ENCODE assay signal across 15 cellular contexts in the genomic region with DNA sequence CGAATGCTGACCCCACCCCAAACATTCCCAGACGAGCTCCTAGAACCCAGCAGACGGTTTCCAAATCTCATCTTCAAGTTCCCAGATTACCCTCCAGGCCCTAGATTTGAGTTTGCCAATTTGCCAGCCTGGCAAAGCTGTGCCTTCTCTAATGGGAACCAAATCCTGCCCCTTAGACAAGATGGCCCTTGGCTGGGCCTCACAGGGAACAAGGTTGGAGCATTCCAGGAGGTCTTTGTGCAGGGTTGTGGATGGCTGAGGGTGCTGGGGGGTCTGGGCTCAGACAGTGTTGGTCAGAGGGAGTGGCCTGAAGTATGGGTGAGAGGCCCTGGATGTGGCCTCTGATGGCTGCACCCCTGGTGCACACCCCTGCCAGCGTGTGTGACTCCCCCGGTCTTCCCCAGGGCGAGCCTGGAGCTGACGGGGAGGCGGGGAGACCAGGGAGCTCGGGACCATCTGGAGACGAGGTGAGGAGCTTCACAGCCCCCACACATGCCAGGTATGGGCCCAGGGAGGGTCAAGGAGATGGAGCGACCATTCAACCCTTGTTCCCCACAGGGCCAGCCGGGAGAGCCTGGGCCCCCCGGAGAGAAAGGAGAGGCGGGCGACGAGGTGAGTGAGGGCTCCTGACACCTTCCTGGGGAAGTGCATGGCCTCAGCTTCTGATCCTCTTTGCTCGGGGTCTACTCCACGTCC. TPM values are rescaled to one million over a fixed set of nuclear protein-coding genes. Genes with fewer than 3 reads are reported as not detected.
DNase-seq lines count a peak whose midpoint lies in the region; ATAC-seq and TF ChIP-seq lines count a peak whose summit lies in the region.
"Had no signal": no experiment of that assay in that cellular context is flagged by ENCODE, and none has a peak within 500 bp of the region (broad histone marks: within the 10 kb centered on the region; RNA-seq: fewer than 3 reads in every experiment).

No MANE protein-coding gene starts in this region.

- TF ChIP-seq CTCF in colonic mucosa (IDR thresholded peaks at IDR 0.05) = no peak
- TF ChIP-seq CTCF in transverse colon (IDR thresholded peaks at IDR 0.05) = no peak

- intact Hi-C loops in colonic mucosa (cut with DNase I) (no loop called here), transverse colon (cut with DNase I; ENCODE audit: low total_unique reads) (no loop called here)

- in situ Hi-C loops in transverse colon (cut with MboI; ENCODE audit: low pct_ligation_motif_present in 1 of 4, low pct_unique_long_range_greater_than_20kb in 1 of 4, low sequenced_read_pairs in 3 of 4) = no loop called here

- H3K36me3 ChIP-seq in colonic mucosa (no peaks in the 10 kb centered on the region), transverse colon (no peaks in the 10 kb centered on the region)

- H3K27ac ChIP-seq in colonic mucosa = no peak overlapping the region
- H3K27ac ChIP-seq in transverse colon = peak overlapping the region in 3 of 4 donors; percentile 49 to 86 (median 57)
- H3K27ac ChIP-seq: cardiac muscle cell, hepatocyte, HL-60 had no signal

- H3K27me3 ChIP-seq in colonic mucosa (no peaks in the 10 kb centered on the region), transverse colon (no peaks in the 10 kb centered on the region)
- H3K27me3 ChIP-seq: cardiac muscle cell, hepatocyte had no signal

- H3K9me3 ChIP-seq in colonic mucosa (no peaks in the 10 kb centered on the region), transverse colon (no peaks in the 10 kb centered on the region)

- no peaks in the 10 kb centered on the region for H3K4me1 ChIP-seq in colonic mucosa
- peaks cover 0 to 2% (median under 1%) of the 10 kb centered on the region in 4 donors for H3K4me1 ChIP-seq in transverse colon

- peak; percentile 55 for DNase-seq in activated effector memory CD4-positive, alpha-beta T cell treated with anti-CD3 and anti-CD28 coated beads, Interleukin-2, amount 50 U/mL, for 16 hours
- no peak for DNase-seq in activated effector memory CD4-positive, alpha-beta T cell treated with Interleukin-2 at 50 U/mL for 16 hours
- DNase-seq in colonic mucosa = peak; percentile 15
- peak; percentile 55 for DNase-seq in mesenteric fat pad (ENCODE audit: low spot score)
- no peak for DNase-seq in transverse colon
- DNase-seq in NCI-H187 (lab: John Stamatoyannopoulos, UW) = no peak
- DNase-seq in NOMO-1 (lab: John Stamatoyannopoulos, UW; ENCODE audit: unreplicated experiment in 2 of 2) = no peak
- DNase-seq: Calu3, HCEC 1CT, NCI-H2081 treated with DMSO at 0.1 percent for 48 hours had no signal

- H3K4me3 ChIP-seq in colonic mucosa (no peak overlapping the region), transverse colon (no peak overlapping the region)
- H3K4me3 ChIP-seq: cardiac muscle cell, hepatocyte had no signal

- 87% methylated on average over 18 of the region's 18 CpGs; no CpG with 5 or more reads in 1 of the 2 donors for WGBS in transverse colon (ENCODE audit: low coverage in 1 of 2), 2 donors

- H3K9ac ChIP-seq in colonic mucosa (ENCODE audit: low read depth in 2 of 2, low read length in 2 of 2) = no peak overlapping the region

- no peak for TF ChIP-seq POLR2A in transverse colon (IDR thresholded peaks at IDR 0.05)

- no peak for ATAC-seq in SK-N-SH treated with all-trans-retinoic acid at 6 μM for 48 hours
- ATAC-seq: WTC11 had no signal

- TF ChIP-seq EP300 in transverse colon (IDR thresholded peaks at IDR 0.05; ENCODE audit: low read depth) = no peak

TF ChIP-seq in SK-N-SH treated with all-trans-retinoic acid at 6 μM for 48 hours, 23 proteins besides CTCF, POLR2A, EP300 and RAD21:
- TF ChIP-seq ISL1 (CRISPR knock-in tag; IDR thresholded peaks at IDR 0.05) (no peak), RARB (CRISPR knock-in tag; IDR thresholded peaks at IDR 0.05) (no peak), BACH2 (CRISPR knock-in tag; IDR thresholded peaks at IDR 0.05; ENCODE audit: borderline replicate concordance) (no peak), ESRRG (CRISPR knock-in tag; IDR thresholded peaks at IDR 0.05) (no peak), GLIS3 (CRISPR knock-in tag; IDR thresholded peaks at IDR 0.05) (no peak), ZNF565 (CRISPR knock-in tag; conservative IDR thresholded peaks at IDR 0.05; ENCODE audit: low read depth) (no peak), OSR1 (CRISPR knock-in tag; IDR thresholded peaks at IDR 0.05) (no peak), ZFP30 (CRISPR knock-in tag; IDR thresholded peaks at IDR 0.05) (no peak), ZNF70 (CRISPR knock-in tag; IDR thresholded peaks at IDR 0.05) (no peak), PPARA (CRISPR knock-in tag; IDR thresholded peaks at IDR 0.05; ENCODE audit: borderline replicate concordance) (no peak), ZC3H10 (CRISPR knock-in tag; IDR thresholded peaks at IDR 0.05) (no peak), TCF4 (CRISPR knock-in tag; IDR thresholded peaks at IDR 0.05; ENCODE audit: borderline replicate concordance) (no peak), TOX (CRISPR knock-in tag; IDR thresholded peaks at IDR 0.05; ENCODE audit: borderline replicate concordance) (no peak)
- TF ChIP-seq, protein P1, sequence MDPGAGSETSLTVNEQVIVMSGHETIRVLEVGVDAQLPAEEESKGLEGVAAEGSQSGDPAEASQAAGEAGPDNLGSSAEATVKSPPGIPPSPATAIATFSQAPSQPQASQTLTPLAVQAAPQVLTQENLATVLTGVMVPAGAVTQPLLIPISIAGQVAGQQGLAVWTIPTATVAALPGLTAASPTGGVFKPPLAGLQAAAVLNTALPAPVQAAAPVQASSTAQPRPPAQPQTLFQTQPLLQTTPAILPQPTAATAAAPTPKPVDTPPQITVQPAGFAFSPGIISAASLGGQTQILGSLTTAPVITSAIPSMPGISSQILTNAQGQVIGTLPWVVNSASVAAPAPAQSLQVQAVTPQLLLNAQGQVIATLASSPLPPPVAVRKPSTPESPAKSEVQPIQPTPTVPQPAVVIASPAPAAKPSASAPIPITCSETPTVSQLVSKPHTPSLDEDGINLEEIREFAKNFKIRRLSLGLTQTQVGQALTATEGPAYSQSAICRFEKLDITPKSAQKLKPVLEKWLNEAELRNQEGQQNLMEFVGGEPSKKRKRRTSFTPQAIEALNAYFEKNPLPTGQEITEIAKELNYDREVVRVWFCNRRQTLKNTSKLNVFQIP (CRISPR knock-in tag; IDR thresholded peaks at IDR 0.05; ENCODE audit: borderline replicate concordance, low read depth) = no peak
- TF ChIP-seq, protein P2, sequence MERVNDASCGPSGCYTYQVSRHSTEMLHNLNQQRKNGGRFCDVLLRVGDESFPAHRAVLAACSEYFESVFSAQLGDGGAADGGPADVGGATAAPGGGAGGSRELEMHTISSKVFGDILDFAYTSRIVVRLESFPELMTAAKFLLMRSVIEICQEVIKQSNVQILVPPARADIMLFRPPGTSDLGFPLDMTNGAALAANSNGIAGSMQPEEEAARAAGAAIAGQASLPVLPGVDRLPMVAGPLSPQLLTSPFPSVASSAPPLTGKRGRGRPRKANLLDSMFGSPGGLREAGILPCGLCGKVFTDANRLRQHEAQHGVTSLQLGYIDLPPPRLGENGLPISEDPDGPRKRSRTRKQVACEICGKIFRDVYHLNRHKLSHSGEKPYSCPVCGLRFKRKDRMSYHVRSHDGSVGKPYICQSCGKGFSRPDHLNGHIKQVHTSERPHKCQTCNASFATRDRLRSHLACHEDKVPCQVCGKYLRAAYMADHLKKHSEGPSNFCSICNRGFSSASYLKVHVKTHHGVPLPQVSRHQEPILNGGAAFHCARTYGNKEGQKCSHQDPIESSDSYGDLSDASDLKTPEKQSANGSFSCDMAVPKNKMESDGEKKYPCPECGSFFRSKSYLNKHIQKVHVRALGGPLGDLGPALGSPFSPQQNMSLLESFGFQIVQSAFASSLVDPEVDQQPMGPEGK (CRISPR knock-in tag; IDR thresholded peaks at IDR 0.05; ENCODE audit: borderline replicate concordance) = no peak

RNA-seq across cellular contexts. Expression of gene COL6A1, which starts 10.2 kb away (rescaled TPM):
- total RNA-seq in colonic mucosa = 100 to 1,000 TPM in 1 of 2 donors, 10 to 100 TPM in 1; 39.8 to 131 TPM
- total RNA-seq in mesenteric fat pad = 521 TPM
- 100 to 1,000 TPM; 166 to 580 (median 346) TPM for total RNA-seq in transverse colon

Comparison
In these comparisons a context has a peak if more than half of its experiments do, and no peak if none do; other contexts are left out.
1. DNase-seq: peak in activated effector memory CD4-positive, alpha-beta T cell treated with anti-CD3 and anti-CD28 coated beads, Interleukin-2, amount 50 U/mL, for 16 hours (single experiment), colonic mucosa (single experiment) and mesenteric fat pad (single experiment); none in activated effector memory CD4-positive, alpha-beta T cell treated with Interleukin-2 at 50 U/mL for 16 hours (single experiment), transverse colon (single experiment), NCI-H187 (0 of 2) and NOMO-1 (0 of 2).